Comparison of ENCODE assay signal across 14 cellular contexts in the genomic region with DNA sequence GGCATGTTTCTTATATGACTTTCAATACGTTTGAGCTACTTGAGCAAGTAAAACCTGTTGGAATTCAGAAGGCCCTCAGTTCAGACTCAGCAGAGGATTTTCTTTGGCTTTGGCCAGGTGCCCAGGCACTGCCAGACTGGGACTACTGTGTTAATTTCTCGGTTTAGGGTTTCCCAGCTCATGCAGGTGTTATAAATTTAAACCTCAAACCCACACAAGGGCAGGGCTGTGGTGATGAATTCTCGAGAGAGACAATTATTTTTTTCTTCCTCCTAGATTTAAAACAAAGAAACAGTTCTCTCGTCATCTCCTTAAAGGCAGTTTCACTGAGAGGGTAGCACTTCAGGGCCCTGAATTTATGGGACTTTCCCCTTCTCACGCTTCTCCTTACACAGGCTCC.
A peak's percentile ranks its signal among the peaks of the same experiment; 100 is the strongest.
DNase-seq lines count a peak whose midpoint lies in the region; ATAC-seq and TF ChIP-seq lines count a peak whose summit lies in the region.
"Had no signal": no experiment of that assay in that cellular context is flagged by ENCODE, and none has a peak within 500 bp of the region (broad histone marks: within the 10 kb centered on the region; RNA-seq: fewer than 3 reads in every experiment).

No MANE protein-coding gene starts in this region.

- H3K27ac ChIP-seq in heart right ventricle: peak overlapping the region in 8 of 10 donors; percentile 13 to 88 (median 80)
- no peak overlapping the region for H3K27ac ChIP-seq in vagina

- no peaks in the 10 kb centered on the region for H3K36me3 ChIP-seq in heart right ventricle
- H3K36me3 ChIP-seq in vagina: no peaks in the 10 kb centered on the region

- DNase-seq in heart right ventricle (no peak), cardiac septum (ENCODE audit: low spot score) (no peak), RPMI8226 (peak; percentile 41), vagina (ENCODE audit: extremely low spot score in 2 of 2) (no peak)
- no peak for DNase-seq in stimulated activated naive B cell treated with anti-CD40 and anti-IgM and Interleukin-4, amounts not matched to agents 10 μg/mL and 1 μg/mL and 100 μg/mL, for 72 hours
- DNase-seq: ACHN; effector CD8-positive, alpha-beta T cell; GOT3; Karpas-422 had no signal

- H3K36me3 Mint-ChIP-seq in stimulated activated naive B cell treated with anti-CD40 and anti-IgM and Interleukin-4, amounts not matched to agents 10 μg/mL and 1 μg/mL and 100 μg/mL, for 72 hours: no peaks in the 10 kb centered on the region
- H3K36me3 Mint-ChIP-seq: type B pancreatic cell had no signal

- TF ChIP-seq CTCF in heart right ventricle (IDR thresholded peaks at IDR 0.05) (no peak), vagina (IDR thresholded peaks at IDR 0.05) (no peak)

- ATAC-seq in heart right ventricle (no peak), HG02798 (IDR thresholded peaks at IDR 0.05; ENCODE audit: poor library complexity, unreplicated experiment) (peak; percentile 52), HG03175 (IDR thresholded peaks at IDR 0.05; ENCODE audit: unreplicated experiment) (no peak), GM21526 (IDR thresholded peaks at IDR 0.05; ENCODE audit: low FRiP score, unreplicated experiment) (no peak)
- ATAC-seq in stimulated activated naive B cell treated with anti-CD40 and anti-IgM and Interleukin-4, amounts not matched to agents 10 μg/mL and 1 μg/mL and 100 μg/mL, for 72 hours (replicated peaks): peak; percentile 53 to 71

- H3K27me3 ChIP-seq in heart right ventricle: no peaks in the 10 kb centered on the region
- no peaks in the 10 kb centered on the region for H3K27me3 ChIP-seq in vagina

- no peak overlapping the region for H3K4me3 ChIP-seq in heart right ventricle
- no peak overlapping the region for H3K4me3 ChIP-seq in vagina

- WGBS in heart right ventricle, 2 donors: 74 to 77% methylated on average over 5 of the region's 5 CpGs

- H3K4me1 ChIP-seq in heart right ventricle: peaks cover 2 to 41% (median 18%) of the 10 kb centered on the region in 9 donors
- H3K4me1 ChIP-seq in vagina: peaks cover 6% of the 10 kb centered on the region

- no peak for TF ChIP-seq POLR2A in vagina (IDR thresholded peaks at IDR 0.05)

- no peak overlapping the region for H3K4me3 Mint-ChIP-seq in stimulated activated naive B cell treated with anti-CD40 and anti-IgM and Interleukin-4, amounts not matched to agents 10 μg/mL and 1 μg/mL and 100 μg/mL, for 72 hours
- H3K4me3 Mint-ChIP-seq: nephron, type B pancreatic cell had no signal

- H3K9me3 Mint-ChIP-seq in stimulated activated naive B cell treated with anti-CD40 and anti-IgM and Interleukin-4, amounts not matched to agents 10 μg/mL and 1 μg/mL and 100 μg/mL, for 72 hours: no peaks in the 10 kb centered on the region
- H3K9me3 Mint-ChIP-seq: nephron, type B pancreatic cell had no signal

- H3K4me1 Mint-ChIP-seq in stimulated activated naive B cell treated with anti-CD40 and anti-IgM and Interleukin-4, amounts not matched to agents 10 μg/mL and 1 μg/mL and 100 μg/mL, for 72 hours: peaks cover 11 to 27% of the 10 kb centered on the region in 2 donors

- intact Hi-C loops in heart right ventricle (cut with DNase I): loop anchor here in 5 of 10 donors (5.0 to 10.0 kb wide), 6 partner anchors 115 to 453 kb away; partner anchors contain the start of gene PIK3R1 (in 1 of the 5)
- intact Hi-C loops in cardiac septum (cut with DNase I): loop anchor here (5.0 kb wide), 3 partner anchors 63 to 443 kb away; no protein-coding TSS in a partner anchor
- intact Hi-C loops in vagina (cut with DNase I): no loop called here

- no peak overlapping the region for H3K27ac Mint-ChIP-seq in stimulated activated naive B cell treated with anti-CD40 and anti-IgM and Interleukin-4, amounts not matched to agents 10 μg/mL and 1 μg/mL and 100 μg/mL, for 72 hours
- H3K27ac Mint-ChIP-seq: nephron, type B pancreatic cell had no signal

- no peaks in the 10 kb centered on the region for H3K27me3 Mint-ChIP-seq in stimulated activated naive B cell treated with anti-CD40 and anti-IgM and Interleukin-4, amounts not matched to agents 10 μg/mL and 1 μg/mL and 100 μg/mL, for 72 hours
- H3K27me3 Mint-ChIP-seq: type B pancreatic cell had no signal

- no peaks in the 10 kb centered on the region for H3K9me3 ChIP-seq in heart right ventricle
- H3K9me3 ChIP-seq in vagina: no peaks in the 10 kb centered on the region

Comparison
In these comparisons a context has a peak if more than half of its experiments do, and no peak if none do; other contexts are left out.
1. ATAC-seq: peak in HG02798 (single experiment) and stimulated activated naive B cell treated with anti-CD40 and anti-IgM and Interleukin-4, amounts not matched to agents 10 μg/mL and 1 μg/mL and 100 μg/mL, for 72 hours (2 of 2); none in heart right ventricle (0 of 8), HG03175 (single experiment) and GM21526 (single experiment).